In the genomic region with DNA sequence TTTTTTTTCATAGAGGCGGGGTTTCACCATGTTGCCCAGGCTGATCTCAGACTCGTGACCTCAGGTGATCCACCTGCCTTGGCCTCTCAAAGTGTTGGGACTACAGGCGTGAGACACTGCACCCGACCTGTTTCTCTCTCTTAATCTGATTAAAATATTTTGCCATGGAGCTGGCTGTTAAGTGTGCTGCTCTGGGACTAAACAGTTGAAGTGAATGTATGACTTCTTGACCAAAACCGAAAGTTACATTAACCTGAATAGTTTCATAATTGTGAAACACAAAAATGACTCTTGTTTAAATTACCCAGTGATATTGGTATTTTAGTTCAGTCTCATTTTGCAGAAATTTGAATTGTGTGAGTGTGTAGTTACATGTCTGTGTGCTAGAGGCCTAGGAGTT, we compare ENCODE assay signal across 29 cellular contexts.
"Had no signal": no experiment of that assay in that cellular context is flagged by ENCODE, and none has a peak within 500 bp of the region (broad histone marks: within the 10 kb centered on the region; RNA-seq: fewer than 3 reads in every experiment).

No MANE protein-coding gene starts in this region.

- H3K27me3 ChIP-seq: ascending aorta, breast epithelium, cardiac muscle cell, colonic mucosa, esophagus squamous epithelium, gastroesophageal sphincter, heart right ventricle, hepatocyte had no signal

- DNase-seq: activated CD4-positive, alpha-beta memory T cell treated with anti-CD3 and anti-CD28 coated beads, Interleukin-2, amount 10 ng/mL, durations not matched to agents 7 days and 5 days; activated CD4-positive, alpha-beta T cell treated with anti-CD3 and anti-CD28 coated beads for 1 hour; activated CD4-positive, alpha-beta T cell treated with anti-CD3 and anti-CD28 coated beads for 4 hours; activated CD4-positive, alpha-beta T cell treated with anti-CD3 and anti-CD28 coated beads, Interleukin-2, amount 10 ng/mL, durations not matched to agents 7 days and 5 days; activated CD4-positive, alpha-beta T cell treated with anti-CD3 and anti-CD28 coated beads, Interleukin-2, amount 50 U/mL, for 4 hours; activated CD8-positive, alpha-beta memory T cell treated with anti-CD3 and anti-CD28 coated beads, Interleukin-2, amount 50 U/mL, for 48 hours; activated gamma-delta T cell; activated naive CD4-positive, alpha-beta T cell; activated naive CD4-positive, alpha-beta T cell treated with anti-CD3 and anti-CD28 coated beads, Interleukin-2, amount 10 ng/mL, durations not matched to agents 7 days and 5 days; activated naive CD8-positive, alpha-beta T cell treated with anti-CD3 and anti-CD28 coated beads, Interleukin-2, amount 10 ng/mL, durations not matched to agents 7 days and 5 days; activated T-cell treated with anti-CD3 and anti-CD28 coated beads for 4 hours; activated T-cell treated with anti-CD3 and anti-CD28 coated beads, Interleukin-2, amount 50 U/mL, for 24 hours; activated T-cell treated with anti-CD3 and anti-CD28 coated beads, Interleukin-2, amount 50 U/mL, for 72 hours; central memory CD4-positive, alpha-beta T cell; cerebellar nuclear complex; colonic mucosa; effector CD8-positive, alpha-beta T cell; esophagus squamous epithelium; foreskin melanocyte; heart right ventricle had no signal

- H3K36me3 ChIP-seq: ascending aorta, breast epithelium, cardiac muscle cell, colonic mucosa, esophagus squamous epithelium, gastroesophageal sphincter, heart right ventricle had no signal

- ATAC-seq: activated naive CD4-positive, alpha-beta T cell treated with anti-CD3 and anti-CD28 coated beads, Interleukin-2, amount 50 U/mL, for 72 hours; activated T-cell treated with anti-CD3 and anti-CD28 coated beads, Interleukin-2, amount 50 U/mL, for 72 hours; gastroesophageal sphincter; heart right ventricle; WTC11 had no signal

- H3K4me3 ChIP-seq: ascending aorta, breast epithelium, cardiac muscle cell, colonic mucosa, esophagus squamous epithelium, gastroesophageal sphincter, heart right ventricle, hepatocyte had no signal

- H3K4me2 ChIP-seq: hepatocyte had no signal

- FAIRE-seq: endothelial cell of umbilical vein had no signal

- H3K4me1 ChIP-seq: ascending aorta, breast epithelium, colonic mucosa, esophagus squamous epithelium, gastroesophageal sphincter, heart right ventricle had no signal

- H3K9me3 ChIP-seq: ascending aorta, breast epithelium, colonic mucosa, esophagus squamous epithelium, gastroesophageal sphincter, heart right ventricle had no signal

- H3K27ac ChIP-seq: ascending aorta, breast epithelium, cardiac muscle cell, colonic mucosa, epithelial cell of prostate, esophagus squamous epithelium, gastroesophageal sphincter, heart right ventricle, hepatocyte had no signal

- H3K79me2 ChIP-seq: hepatocyte had no signal

- H2AFZ ChIP-seq: hepatocyte had no signal
